ENCODE assay signal across 8 cellular contexts in genomic region chr16:69725480-69726312, GRCh38. TPM values are rescaled to one million over a fixed set of nuclear protein-coding genes. Genes with fewer than 3 reads are reported as not detected.
A peak's percentile ranks its signal among the peaks of the same experiment; 100 is the strongest.
DNase-seq lines count a peak whose midpoint lies in the region; ATAC-seq, FAIRE-seq and TF ChIP-seq lines count a peak whose summit lies in the region.

No MANE protein-coding gene starts in this region.

- TF ChIP-seq CTCF in left ventricle myocardium inferior (IDR thresholded peaks at IDR 0.05; ENCODE audit: borderline replicate concordance) (no peak), K562 (IDR thresholded peaks at IDR 0.05 in 2 of 3, conservative IDR thresholded peaks at IDR 0.05 in 1 of 3; ENCODE audit: insufficient read depth in 2 of 3, low read depth in 1 of 3, low read length in 3 of 3) (no peak), uterus (IDR thresholded peaks at IDR 0.05) (no peak), GM10266 (IDR thresholded peaks at IDR 0.05; ENCODE audit: control insufficient read depth, insufficient read depth, low read depth, missing control alignments) (no peak)

- H3K36me3 ChIP-seq in left ventricle myocardium inferior (no peaks in the 10 kb centered on the region), K562 (ENCODE audit: control insufficient read depth, insufficient read depth, low read length) (peaks cover 6% of the 10 kb centered on the region; the same call in 1 of the 3 replicates), mesenchymal stem cell (ENCODE audit: control insufficient read depth in 1 of 2, insufficient read depth in 2 of 2, low read depth in 1 of 2, low read length in 2 of 2) (peaks cover 10 to 25% of the 10 kb centered on the region in 2 experiments), uterus (no peaks in the 10 kb centered on the region)

- peaks cover 5% of the 10 kb centered on the region for H3K79me1 ChIP-seq in mesenchymal stem cell (replicated peaks; ENCODE audit: low read length, poor library complexity, severe bottlenecking)

- H2AK5ac ChIP-seq in mesenchymal stem cell (ENCODE audit: low read length, severe bottlenecking), result no peak overlapping the region

- intact Hi-C loops in left ventricle myocardium inferior (cut with micrococcal nuclease), result no loop called here
- intact Hi-C loops in left ventricle myocardium superior (cut with micrococcal nuclease), result no loop called here
- intact Hi-C loops in K562 (cut with micrococcal nuclease), result no loop called here
- intact Hi-C loops in uterus (cut with DNase I; ENCODE audit: low total_unique reads), result no loop called here

- peak overlapping the region in 1 of 2 experiments; percentile 31 for H3K14ac ChIP-seq in mesenchymal stem cell (ENCODE audit: low read length in 2 of 2)

- H2BK15ac ChIP-seq in mesenchymal stem cell (ENCODE audit: low read depth, poor library complexity, severe bottlenecking), result no peak overlapping the region

- no peaks in the 10 kb centered on the region for H3K9me1 ChIP-seq in K562 (ENCODE audit: control insufficient read depth, insufficient read depth, low read length)

- CTCF ChIA-PET in K562 (lab: Yijun Ruan, JAX; ENCODE audit: low intra/inter-chr PET ratio), result no interaction called here

- FAIRE-seq in K562 (lab: Jason Lieb, UNC), result no peak

- TF ChIP-seq RAD21 in K562 (CRISPR knock-in tag; conservative IDR thresholded peaks at IDR 0.05 in 1 of 2, IDR thresholded peaks at IDR 0.05 in 1 of 2), result no peak

- H3K4ac ChIP-seq in mesenchymal stem cell (ENCODE audit: low read depth in 1 of 2, low read length in 2 of 2), result peak overlapping the region; percentile 17 to 22

- peak overlapping the region; percentile 63 for H4K8ac ChIP-seq in mesenchymal stem cell (ENCODE audit: low read length)

- peaks cover 57% of the 10 kb centered on the region for H3K79me2 ChIP-seq in K562 (ENCODE audit: control insufficient read depth, insufficient read depth, low read length)

- ATAC-seq in left ventricle myocardium superior (no peak), K562 (no peak)

- H3K4me1 ChIP-seq in left ventricle myocardium inferior, result peaks cover 38% of the 10 kb centered on the region
- peaks cover 26 to 44% of the 10 kb centered on the region in 2 experiments; a peak in 4 of 5 replicates for H3K4me1 ChIP-seq in K562 (replicated peaks in 1 of 2; ENCODE audit: control insufficient read depth in 2 of 2, insufficient read depth in 2 of 2, low read length in 2 of 2)
- peaks cover 13% of the 10 kb centered on the region for H3K4me1 ChIP-seq in mesenchymal stem cell (ENCODE audit: control insufficient read depth, insufficient read depth, low read depth, low read length)
- peaks cover 0 to 5% of the 10 kb centered on the region in 2 donors for H3K4me1 ChIP-seq in uterus

- DNase-seq in left ventricle myocardium inferior (no peak), left ventricle myocardium superior (no peak), K562 (ENCODE audit: extremely low read depth in 1 of 4, low spot score in 3 of 4) (peak in 1 of 4 experiments; percentile 50), mesenchymal stem cell (no peak), uterus (no peak), GM10266 (ENCODE audit: extremely low spot score) (no peak), islet precursor cell (no peak)
- no peak for DNase-seq in stimulated activated CD4-positive, alpha-beta T cell treated with anti-CD3 and anti-CD28 coated beads, Interleukin-4, amount 100 ng/mL, for 4 hours

- no peak for TF ChIP-seq EP300 in K562 (IDR thresholded peaks at IDR 0.05; ENCODE audit: low read length)

- peak overlapping the region; percentile 75 for H3K4me3 ChIP-seq in left ventricle myocardium inferior
- H3K4me3 ChIP-seq in K562, result peak overlapping the region; percentile 52
- H3K4me3 ChIP-seq in mesenchymal stem cell (ENCODE audit: insufficient read depth in 1 of 2, low read depth in 1 of 2, low read length in 2 of 2), result peak overlapping the region; percentile 55 to 92
- peak overlapping the region; percentile 35 to 45 for H3K4me3 ChIP-seq in uterus

- in situ Hi-C loops in K562 (cut with MboI), result no loop called here

- H2BK12ac ChIP-seq in mesenchymal stem cell (ENCODE audit: low read length in 2 of 2), result no peak overlapping the region

- H2BK5ac ChIP-seq in mesenchymal stem cell (ENCODE audit: low read depth, low read length, poor library complexity, severe bottlenecking), result no peak overlapping the region

- POLR2A ChIA-PET in K562 (lab: Yijun Ruan, JAX), result interaction anchor here (0.7 to 8.6 kb wide), 20 partner anchors 8 to 385 kb away, joined by 3 to 66 read pairs (median 4); partner anchors contain the start of gene NOB1

- H3K4me2 ChIP-seq in K562 (ENCODE audit: insufficient read depth, low read length), result peak overlapping the region; percentile 99
- H3K4me2 ChIP-seq in mesenchymal stem cell (ENCODE audit: low read length, poor library complexity, severe bottlenecking), result peak overlapping the region; percentile 81

- H3K9me3 ChIP-seq in left ventricle myocardium inferior (replicated peaks) (no peaks in the 10 kb centered on the region), K562 (replicated peaks; ENCODE audit: control insufficient read depth, insufficient read depth, low read depth, low read length) (no peaks in the 10 kb centered on the region), mesenchymal stem cell (ENCODE audit: control insufficient read depth, low read length) (no peaks in the 10 kb centered on the region), uterus (no peaks in the 10 kb centered on the region)

- H3K23ac ChIP-seq in mesenchymal stem cell (ENCODE audit: low read length in 2 of 2), result no peak overlapping the region

- H3K9ac ChIP-seq in K562 (ENCODE audit: insufficient read depth in 1 of 2, low read depth in 2 of 2, low read length in 2 of 2) (peak overlapping the region; percentile 89 to 92), mesenchymal stem cell (ENCODE audit: low read length) (peak overlapping the region; percentile 94)

- TF ChIP-seq POLR2A in K562 (conservative IDR thresholded peaks at IDR 0.05), result no peak
- TF ChIP-seq POLR2A in uterus (IDR thresholded peaks at IDR 0.05), result no peak

- H3K27ac ChIP-seq in left ventricle myocardium inferior (replicated peaks) (peak overlapping the region; percentile 94), K562 (ENCODE audit: extremely low read depth, low read depth, low read length) (peak overlapping the region; percentile 97), mesenchymal stem cell (ENCODE audit: low read length, poor library complexity, severe bottlenecking) (peak overlapping the region; percentile 98), uterus (peak overlapping the region; percentile 76 to 79)

- no peak overlapping the region for H4K91ac ChIP-seq in mesenchymal stem cell (ENCODE audit: low read length)

- H3K27me3 ChIP-seq in left ventricle myocardium inferior (ENCODE audit: low read depth) (no peaks in the 10 kb centered on the region), K562 (ENCODE audit: control insufficient read depth in 2 of 2, insufficient read depth in 2 of 2, low read length in 2 of 2) (no peaks in the 10 kb centered on the region; a peak in 1 of 5 replicates), mesenchymal stem cell (ENCODE audit: control insufficient read depth in 1 of 2, insufficient read depth in 1 of 2, low read length in 2 of 2) (no peaks in the 10 kb centered on the region), uterus (no peaks in the 10 kb centered on the region)

- 3% methylated on average over 32 of the region's 32 CpGs for WGBS in K562 (ENCODE audit: insufficient coverage, low coverage, missing lambda C conversion rate)
- WGBS in mesenchymal stem cell, result 56% methylated on average over 31 of the region's 32 CpGs

- no peaks in the 10 kb centered on the region for H4K20me1 ChIP-seq in K562 (replicated peaks; ENCODE audit: control insufficient read depth, insufficient read depth, low read length)

- BruUV-seq in K562 (replicated peaks; lab: Mats Ljungman, UMichigan), result TSS peak; percentile 84

- H2BK120ac ChIP-seq in mesenchymal stem cell (ENCODE audit: low read depth, low read length), result no peak overlapping the region

- H2AFZ ChIP-seq in K562 (ENCODE audit: low read depth, low read length), result peak overlapping the region; percentile 96
- no peak overlapping the region for H2AFZ ChIP-seq in mesenchymal stem cell (ENCODE audit: low read depth, low read length)

- H3K18ac ChIP-seq in mesenchymal stem cell (ENCODE audit: low read depth in 1 of 2, low read length in 2 of 2), result peak overlapping the region; percentile 75 to 92

RNA-seq across cellular contexts. Expression of gene NQO1, which starts 0.7 kb away (rescaled TPM):
- total RNA-seq in left ventricle myocardium inferior (22.7 TPM), left ventricle myocardium superior (36.2 TPM), K562 (2014; rRNA removed) (88.9 and 98.8 TPM in 2 replicates), K562 (2014; rRNA removed; fragmentation: Illumina TruSeq; extraction: Trizol) (133 and 142 TPM in 2 replicates), K562 (2015; rRNA removed; fragmentation: Illumina TruSeq; extraction: Trizol) (198 and 202 TPM in 2 replicates), K562 (2021) (102 and 105 TPM in 2 replicates), uterus (10 to 100 TPM; 14.7 to 23.8 (median 19.6) TPM)
- total RNA-seq in K562 (2011; cell fraction: chromatin; rRNA removed; ENCODE audit: low replicate concordance), result 13.6 and 15.9 TPM in 2 replicates
- total RNA-seq in K562 (2011; cell fraction: nucleolus; rRNA removed), result 12.1 and 13.3 TPM in 2 replicates
- total RNA-seq in K562 (2011; cell fraction: nucleoplasm; rRNA removed), result 12.6 and 16.4 TPM in 2 replicates
- polyA plus RNA-seq in K562 (2011; rRNA removed) (78.0 and 122 TPM in 2 replicates), K562 (2014; fragmentation: Illumina TruSeq; extraction: Trizol) (140 and 142 TPM in 2 replicates), K562 (2014; fragmentation: Nextera tagmentation; extraction: Ambion mirVana) (100 to 1,000 TPM in 1 of 2 experiments, 10 to 100 TPM in 1; 96.7 to 152 TPM), K562 (2014; rRNA removed) (116 and 122 TPM in 2 replicates)
- polyA plus RNA-seq in K562 (2011; cell fraction: cytosol; rRNA removed), result 75.5 and 96.1 TPM in 2 replicates
- 20.9 and 23.0 TPM in 2 replicates for polyA plus RNA-seq in K562 (2011; cell fraction: nucleus; rRNA removed)
- polyA plus RNA-seq in K562 (2012), result 174 and 178 TPM in 2 replicates
- 41.7 and 49.6 TPM in 2 replicates for polyA minus RNA-seq in K562 (2011; rRNA and poly(A)+ RNA removed)
- polyA minus RNA-seq in K562 (2011; cell fraction: cytosol; rRNA and poly(A)+ RNA removed), result 19.7 and 29.8 TPM in 2 replicates
- polyA minus RNA-seq in K562 (2011; cell fraction: nucleus; rRNA and poly(A)+ RNA removed), result 3.0 and 6.7 TPM in 2 replicates
- 422 TPM for polyA plus RNA-seq in mesenchymal stem cell (2013, experiment 1 of 2)
- 441 TPM for polyA plus RNA-seq in mesenchymal stem cell (2013, experiment 2 of 2)

RNA-seq across cellular contexts. Expression of gene NOB1, which starts 29.0 kb away (rescaled TPM):
- total RNA-seq in left ventricle myocardium inferior, result 14.7 TPM
- 16.8 TPM for total RNA-seq in left ventricle myocardium superior
- total RNA-seq in K562 (2011; cell fraction: chromatin; rRNA removed; ENCODE audit: low replicate concordance), result 105 and 163 TPM in 2 replicates
- 111 and 135 TPM in 2 replicates for total RNA-seq in K562 (2011; cell fraction: nucleolus; rRNA removed)
- 77.2 and 104 TPM in 2 replicates for total RNA-seq in K562 (2011; cell fraction: nucleoplasm; rRNA removed)
- total RNA-seq in K562 (2014; rRNA removed), result 91.1 and 91.3 TPM in 2 replicates
- total RNA-seq in K562 (2014; rRNA removed; fragmentation: Illumina TruSeq; extraction: Trizol), result 61.3 and 63.6 TPM in 2 replicates
- 81.2 and 85.7 TPM in 2 replicates for total RNA-seq in K562 (2015; rRNA removed; fragmentation: Illumina TruSeq; extraction: Trizol)
- 117 and 119 TPM in 2 replicates for total RNA-seq in K562 (2021)
- polyA plus RNA-seq in K562 (2011; rRNA removed), result 116 and 135 TPM in 2 replicates
- polyA plus RNA-seq in K562 (2011; cell fraction: cytosol; rRNA removed), result 157 and 178 TPM in 2 replicates
- 86.6 and 87.3 TPM in 2 replicates for polyA plus RNA-seq in K562 (2011; cell fraction: nucleus; rRNA removed)
- polyA plus RNA-seq in K562 (2012), result 117 and 160 TPM in 2 replicates
- 129 and 135 TPM in 2 replicates for polyA plus RNA-seq in K562 (2014; fragmentation: Illumina TruSeq; extraction: Trizol)
- 100 to 1,000 TPM in 1 of 2 experiments, 10 to 100 TPM in 1; 42.4 to 139 TPM for polyA plus RNA-seq in K562 (2014; fragmentation: Nextera tagmentation; extraction: Ambion mirVana)
- polyA plus RNA-seq in K562 (2014; rRNA removed), result 148 and 150 TPM in 2 replicates
- 122 and 124 TPM in 2 replicates for polyA minus RNA-seq in K562 (2011; rRNA and poly(A)+ RNA removed)
- 84.0 and 111 TPM in 2 replicates for polyA minus RNA-seq in K562 (2011; cell fraction: cytosol; rRNA and poly(A)+ RNA removed)
- polyA minus RNA-seq in K562 (2011; cell fraction: nucleus; rRNA and poly(A)+ RNA removed), result 40.3 and 72.0 TPM in 2 replicates
- polyA plus RNA-seq in mesenchymal stem cell (2013, experiment 1 of 2), result 42.8 TPM
- polyA plus RNA-seq in mesenchymal stem cell (2013, experiment 2 of 2), result 41.7 TPM
- total RNA-seq in uterus, result 10 to 100 TPM; 15.9 to 50.5 (median 21.0) TPM

RNA-seq across cellular contexts. Expression of gene WWP2, which starts 36.4 kb away (rescaled TPM):
- total RNA-seq in left ventricle myocardium inferior (21.3 TPM), left ventricle myocardium superior (17.2 TPM), K562 (2014; rRNA removed) (14.9 and 20.6 TPM in 2 replicates), K562 (2014; rRNA removed; fragmentation: Illumina TruSeq; extraction: Trizol) (14.6 and 17.4 TPM in 2 replicates), K562 (2015; rRNA removed; fragmentation: Illumina TruSeq; extraction: Trizol) (15.3 and 15.8 TPM in 2 replicates), K562 (2021) (33.7 and 34.4 TPM in 2 replicates), uterus (10 to 100 TPM; 12.8 to 57.9 (median 32.4) TPM)
- 54.0 and 74.4 TPM in 2 replicates for total RNA-seq in K562 (2011; cell fraction: chromatin; rRNA removed; ENCODE audit: low replicate concordance)
- 33.5 and 36.6 TPM in 2 replicates for total RNA-seq in K562 (2011; cell fraction: nucleolus; rRNA removed)
- total RNA-seq in K562 (2011; cell fraction: nucleoplasm; rRNA removed), result 32.8 and 44.3 TPM in 2 replicates
- polyA plus RNA-seq in K562 (2011; rRNA removed) (7.1 and 8.5 TPM in 2 replicates), K562 (2014; fragmentation: Illumina TruSeq; extraction: Trizol) (23.1 and 27.1 TPM in 2 replicates), K562 (2014; fragmentation: Nextera tagmentation; extraction: Ambion mirVana) (1 to 10 TPM; 1.9 to 2.0 TPM), K562 (2014; rRNA removed) (10.7 and 12.1 TPM in 2 replicates)
- polyA plus RNA-seq in K562 (2011; cell fraction: cytosol; rRNA removed), result 6.5 and 11.3 TPM in 2 replicates
- polyA plus RNA-seq in K562 (2011; cell fraction: nucleus; rRNA removed), result 25.1 and 34.9 TPM in 2 replicates
- polyA plus RNA-seq in K562 (2012), result 24.0 and 37.6 TPM in 2 replicates
- 11.3 and 13.3 TPM in 2 replicates for polyA minus RNA-seq in K562 (2011; rRNA and poly(A)+ RNA removed)
- polyA minus RNA-seq in K562 (2011; cell fraction: cytosol; rRNA and poly(A)+ RNA removed), result 10.2 and 17.9 TPM in 2 replicates
- 12.7 and 15.7 TPM in 2 replicates for polyA minus RNA-seq in K562 (2011; cell fraction: nucleus; rRNA and poly(A)+ RNA removed)
- polyA plus RNA-seq in mesenchymal stem cell (2013, experiment 1 of 2), result 16.7 TPM
- 16.9 TPM for polyA plus RNA-seq in mesenchymal stem cell (2013, experiment 2 of 2)
